9 cellular contexts compared by ENCODE assay signal in genomic region chr4:112361181-112361791, GRCh38.
DNase-seq lines count a peak whose midpoint lies in the region; ATAC-seq and TF ChIP-seq lines count a peak whose summit lies in the region.
"Had no signal": no experiment of that assay in that cellular context is flagged by ENCODE, and none has a peak within 500 bp of the region (broad histone marks: within the 10 kb centered on the region; RNA-seq: fewer than 3 reads in every experiment).

No MANE protein-coding gene starts in this region.

- H3K4me1 Mint-ChIP-seq in H9: peaks cover 16% of the 10 kb centered on the region in 2 experiments

- H3K9me3 ChIP-seq in H9 (ENCODE audit: control insufficient read depth, low read depth, low read length) (no peaks in the 10 kb centered on the region), iPS-15b (ENCODE audit: control insufficient read depth, insufficient read depth, low read length) (no peaks in the 10 kb centered on the region)

- no peak overlapping the region for H2BK120ac ChIP-seq in H9 (ENCODE audit: low read depth, low read length, poor library complexity, severe bottlenecking)

- H4K8ac ChIP-seq in H9 (replicated peaks; ENCODE audit: insufficient read length, low read depth, low read length): no peak overlapping the region

- H3K79me2 ChIP-seq in H9 (ENCODE audit: insufficient read depth, low read length): no peaks in the 10 kb centered on the region

- H3K9ac ChIP-seq in H9 (ENCODE audit: extremely low read depth, insufficient read length, low read length) (no peak overlapping the region), iPS-15b (ENCODE audit: low read depth, low read length) (peak overlapping the region; percentile 13)

- H2AK5ac ChIP-seq in H9 (ENCODE audit: insufficient read length, low read length): no peak overlapping the region

- no peak overlapping the region for H3K4me2 ChIP-seq in H9 (ENCODE audit: insufficient read depth, insufficient read length, low read length)

- peaks cover 0 to 16% (median 6%) of the 10 kb centered on the region in 3 experiments; a peak in 4 of 7 replicates for H3K36me3 Mint-ChIP-seq in H9 (ENCODE audit: insufficient read depth in 1 of 3, low read depth in 3 of 3)

- H4K91ac ChIP-seq in H9 (ENCODE audit: insufficient read length, low read depth, low read length): no peak overlapping the region

- DNase-seq in H9: peak; percentile 92
- peak; percentile 52 for DNase-seq in NCI-H2171 treated with DMSO at 0.1 percent for 48 hours (lab: John Stamatoyannopoulos, UW)
- no peak for DNase-seq in NOMO-1 (lab: John Stamatoyannopoulos, UW; ENCODE audit: unreplicated experiment in 2 of 2)
- no peak for DNase-seq in stimulated activated CD4-positive, alpha-beta T cell treated with anti-CD3 and anti-CD28 coated beads, Interleukin-4, amount 100 ng/mL, for 24 hours
- DNase-seq in CD1c-positive myeloid dendritic cell (ENCODE audit: extremely low spot score): no peak
- DNase-seq in substantia nigra (lab: John Stamatoyannopoulos, UW): no peak

- H3K27ac Mint-ChIP-seq in H9: peak overlapping the region; percentile 46 to 94 (median 83); a peak in 6 of 7 replicates

- peak overlapping the region; percentile 14 for H3K4me3 ChIP-seq in iPS-15b (ENCODE audit: low read depth, low read length)
- H3K4me3 ChIP-seq: thoracic aorta had no signal

- H3K14ac ChIP-seq in H9 (ENCODE audit: insufficient read depth, low read length): peak overlapping the region; percentile 3; the same call in 1 of the 2 replicates

- H3K27me3 Mint-ChIP-seq in H9 (ENCODE audit: low read depth): peaks cover 2% of the 10 kb centered on the region; the same call in 1 of the 2 replicates

- no peak overlapping the region for H2BK12ac ChIP-seq in H9 (ENCODE audit: insufficient read length, low read depth, low read length)

- H3K23ac ChIP-seq in H9 (ENCODE audit: insufficient read length, low read depth, low read length): no peak overlapping the region

- H4K20me1 ChIP-seq in H9 (ENCODE audit: control insufficient read depth, insufficient read depth, insufficient read length): no peaks in the 10 kb centered on the region

- WGBS in H9 (ENCODE audit: extremely low coverage, insufficient read length, low lambda C conversion rate): no CpG with 5 or more reads among the region's 6 CpGs

- no peak overlapping the region for H2BK5ac ChIP-seq in H9 (ENCODE audit: insufficient read length, low read length)

- H3K4ac ChIP-seq in H9 (ENCODE audit: low read depth, low read length): no peak overlapping the region

- H3K9me3 Mint-ChIP-seq in H9: peaks cover 18 to 29% of the 10 kb centered on the region in 2 experiments

- no peak overlapping the region for H2AFZ ChIP-seq in H9 (ENCODE audit: low read length)

- TF ChIP-seq CTCF in H9 (conservative IDR thresholded peaks at IDR 0.05): peak; percentile 32; the same call in 2 of the 3 replicates

- no peak overlapping the region for H3K56ac ChIP-seq in H9 (ENCODE audit: insufficient read length, low read depth, low read length)

- no peak overlapping the region for H2BK20ac ChIP-seq in H9 (ENCODE audit: low read depth, low read length, poor library complexity, severe bottlenecking)

- H2BK15ac ChIP-seq in H9 (ENCODE audit: low read depth, low read length): no peak overlapping the region

- no peaks in the 10 kb centered on the region for H3K23me2 ChIP-seq in H9 (ENCODE audit: insufficient read length, low read depth, low read length, poor library complexity, severe bottlenecking)

- H3K27me3 ChIP-seq in H9 (ENCODE audit: insufficient read depth, low read length) (no peaks in the 10 kb centered on the region), iPS-15b (ENCODE audit: control insufficient read depth, insufficient read depth, low read length) (no peaks in the 10 kb centered on the region)

- no peaks in the 10 kb centered on the region for H3K79me1 ChIP-seq in H9 (ENCODE audit: insufficient read depth, low read depth, low read length, poor library complexity, severe bottlenecking)

- H4K5ac ChIP-seq in H9 (ENCODE audit: insufficient read length, low read depth, low read length): no peak overlapping the region

- H3K4me3 Mint-ChIP-seq in H9: peak overlapping the region in 1 of 2 experiments; percentile 41; a peak in 2 of 5 replicates

- no peaks in the 10 kb centered on the region for H3K36me3 ChIP-seq in iPS-15b (ENCODE audit: control insufficient read depth, insufficient read depth, low read length)

- H3T11ph ChIP-seq in H9 (ENCODE audit: low read length): no peak overlapping the region

- H3K27ac ChIP-seq in H9 (ENCODE audit: insufficient read length, low read depth, low read length) (no peak overlapping the region), substantia nigra (ENCODE audit: low read depth, low read length, poor library complexity, severe bottlenecking) (no peak overlapping the region)
- H3K27ac ChIP-seq: thoracic aorta had no signal

- peak; percentile 73 for ATAC-seq in GM18508 (IDR thresholded peaks at IDR 0.05; ENCODE audit: insufficient read depth, unreplicated experiment)

- H3K4me1 ChIP-seq in H9 (ENCODE audit: insufficient read depth, low read length) (no peaks in the 10 kb centered on the region), iPS-15b (ENCODE audit: control insufficient read depth, insufficient read depth, low read length) (peaks cover 2% of the 10 kb centered on the region)

- H3K18ac ChIP-seq in H9 (ENCODE audit: insufficient read length, low read depth, low read length): peak overlapping the region; percentile 1

Comparison
In these comparisons a context has a peak if more than half of its experiments do, and no peak if none do; other contexts are left out.
1. DNase-seq: peak in H9 (single experiment) and NCI-H2171 treated with DMSO at 0.1 percent for 48 hours (single experiment); none in NOMO-1 (0 of 2), stimulated activated CD4-positive, alpha-beta T cell treated with anti-CD3 and anti-CD28 coated beads, Interleukin-4, amount 100 ng/mL, for 24 hours (single experiment), CD1c-positive myeloid dendritic cell (single experiment) and substantia nigra (0 of 49).